In genomic region chr6:168867247-168868102, GRCh38 we compare ENCODE assay signal across 1 cellular context.
TF ChIP-seq lines count a peak whose summit lies in the region.

No MANE protein-coding gene starts in this region.

TF ChIP-seq in HepG2, 621 proteins besides CTCF, POLR2A, EP300 and RAD21 (continued from another document):
- TF ChIP-seq ZNF7 (CRISPR knock-in tag; IDR thresholded peaks at IDR 0.05), result no peak
- TF ChIP-seq TP53 (CRISPR knock-in tag; conservative IDR thresholded peaks at IDR 0.05), result no peak
- TF ChIP-seq KAT2B (IDR thresholded peaks at IDR 0.05; ENCODE audit: borderline replicate concordance, low read depth, low read length), result no peak
- TF ChIP-seq FOSL1 (CRISPR knock-in tag; IDR thresholded peaks at IDR 0.05; ENCODE audit: borderline replicate concordance), result no peak
